Comparison of ENCODE assay signal across 11 cellular contexts in genomic region chr11:72762641-72763304, GRCh38. TPM values are rescaled to one million over a fixed set of nuclear protein-coding genes. Genes with fewer than 3 reads are reported as not detected.
DNase-seq lines count a peak whose midpoint lies in the region; ATAC-seq and TF ChIP-seq lines count a peak whose summit lies in the region.
"Had no signal": no experiment of that assay in that cellular context is flagged by ENCODE, and none has a peak within 500 bp of the region (broad histone marks: within the 10 kb centered on the region; RNA-seq: fewer than 3 reads in every experiment).

No MANE protein-coding gene starts in this region.

- H4K20me1 ChIP-seq in OCI-LY3 (ENCODE audit: insufficient read depth, low read length), result no peaks in the 10 kb centered on the region

- H3K36me3 ChIP-seq in OCI-LY3 (replicated peaks; ENCODE audit: low read depth, low read length), result no peaks in the 10 kb centered on the region
- H3K36me3 ChIP-seq: transverse colon had no signal

- H3K4me1 ChIP-seq in OCI-LY3 (ENCODE audit: low read length), result peaks cover 21% of the 10 kb centered on the region

- no peak overlapping the region for H2AFZ ChIP-seq in OCI-LY3 (ENCODE audit: low read depth, low read length)

- H3K27me3 ChIP-seq in OCI-LY3 (ENCODE audit: low read depth, low read length), result no peaks in the 10 kb centered on the region
- H3K27me3 ChIP-seq: transverse colon had no signal

- H3K9me3 ChIP-seq in OCI-LY3 (ENCODE audit: insufficient read depth, low read length), result no peaks in the 10 kb centered on the region
- H3K9me3 ChIP-seq: transverse colon had no signal

- peak overlapping the region; percentile 64 for H3K4me2 ChIP-seq in OCI-LY3 (ENCODE audit: low read length)

- peak; percentile 68 for DNase-seq in activated CD4-positive, alpha-beta T cell treated with anti-CD3 and anti-CD28 coated beads, Interleukin-2, amount 10 ng/mL, durations not matched to agents 24 days and 14 days
- DNase-seq in activated CD4-positive, alpha-beta T cell treated with anti-CD3 and anti-CD28 coated beads, Interleukin-2, amount 50 U/mL, for 1 hour, result no peak
- DNase-seq in GM20000 (ENCODE audit: low spot score), result peak; percentile 72
- no peak for DNase-seq in natural killer cell
- DNase-seq in DMS153 treated with DMSO at 0.1 percent for 48 hours (lab: John Stamatoyannopoulos, UW; ENCODE audit: unreplicated experiment), result no peak
- DNase-seq: amygdala, NCI-H1092 treated with DMSO at 0.1 percent for 48 hours, transverse colon had no signal

- H3K4me3 Mint-ChIP-seq in activated CD4-positive, alpha-beta T cell treated with anti-CD3 and anti-CD28 coated beads, Interleukin-2, amount 10 ng/mL, durations not matched to agents 24 days and 14 days, result no peak overlapping the region
- H3K4me3 Mint-ChIP-seq in natural killer cell, result no peak overlapping the region

- peaks cover 22% of the 10 kb centered on the region for H3K4me1 Mint-ChIP-seq in activated CD4-positive, alpha-beta T cell treated with anti-CD3 and anti-CD28 coated beads, Interleukin-2, amount 10 ng/mL, durations not matched to agents 24 days and 14 days
- H3K4me1 Mint-ChIP-seq in natural killer cell, result peaks cover 6 to 18% of the 10 kb centered on the region in 2 donors

- no peaks in the 10 kb centered on the region for H3K27me3 Mint-ChIP-seq in activated CD4-positive, alpha-beta T cell treated with anti-CD3 and anti-CD28 coated beads, Interleukin-2, amount 10 ng/mL, durations not matched to agents 24 days and 14 days
- no peaks in the 10 kb centered on the region for H3K27me3 Mint-ChIP-seq in natural killer cell (ENCODE audit: low read depth in 2 of 2)

- H3K4me3 ChIP-seq in OCI-LY3 (ENCODE audit: low read length), result peak overlapping the region; percentile 22; the same call in 1 of the 2 replicates
- H3K4me3 ChIP-seq: transverse colon had no signal

- ATAC-seq in natural killer cell (peak; percentile 42 to 87 (median 75)), HG02571 (IDR thresholded peaks at IDR 0.05; ENCODE audit: unreplicated experiment) (no peak), GM19023 (IDR thresholded peaks at IDR 0.05; ENCODE audit: unreplicated experiment) (no peak)

- no peaks in the 10 kb centered on the region for H3K36me3 Mint-ChIP-seq in activated CD4-positive, alpha-beta T cell treated with anti-CD3 and anti-CD28 coated beads, Interleukin-2, amount 10 ng/mL, durations not matched to agents 24 days and 14 days (ENCODE audit: low read depth)
- no peaks in the 10 kb centered on the region for H3K36me3 Mint-ChIP-seq in natural killer cell

- intact Hi-C loops in activated CD4-positive, alpha-beta T cell treated with anti-CD3 and anti-CD28 coated beads, Interleukin-2, amount 10 ng/mL, durations not matched to agents 24 days and 14 days (cut with micrococcal nuclease), result loop anchor here (2.0 kb wide), 1 partner anchor 16 kb away; no protein-coding TSS in a partner anchor
- intact Hi-C loops in natural killer cell (cut with micrococcal nuclease), result no loop called here

- no peaks in the 10 kb centered on the region for H3K79me2 ChIP-seq in OCI-LY3 (ENCODE audit: low read length)

- peak overlapping the region; percentile 6; the same call in 1 of the 2 replicates for H3K27ac ChIP-seq in OCI-LY3 (ENCODE audit: low read length)
- H3K27ac ChIP-seq: transverse colon had no signal

- H3K9ac ChIP-seq in OCI-LY3 (ENCODE audit: low read length), result no peak overlapping the region; the same call in 1 of the 2 replicates

- H3K27ac Mint-ChIP-seq in activated CD4-positive, alpha-beta T cell treated with anti-CD3 and anti-CD28 coated beads, Interleukin-2, amount 10 ng/mL, durations not matched to agents 24 days and 14 days, result no peak overlapping the region
- H3K27ac Mint-ChIP-seq in natural killer cell, result peak overlapping the region; percentile 37 to 60

- no peaks in the 10 kb centered on the region for H3K9me3 Mint-ChIP-seq in activated CD4-positive, alpha-beta T cell treated with anti-CD3 and anti-CD28 coated beads, Interleukin-2, amount 10 ng/mL, durations not matched to agents 24 days and 14 days
- H3K9me3 Mint-ChIP-seq in natural killer cell, result no peaks in the 10 kb centered on the region

- TF ChIP-seq CTCF in GM20000 (IDR thresholded peaks at IDR 0.05; ENCODE audit: extremely low read depth, missing control alignments), result no peak
- no peak for TF ChIP-seq CTCF in OCI-LY3 (IDR thresholded peaks at IDR 0.05; ENCODE audit: low read depth, low read length)
- TF ChIP-seq CTCF in natural killer cell (IDR thresholded peaks at IDR 0.05), result no peak

RNA-seq across cellular contexts. Expression of gene ARAP1, which starts 10.6 kb away (rescaled TPM):
- 76.9 and 81.5 TPM in 2 replicates for total RNA-seq in activated CD4-positive, alpha-beta T cell treated with anti-CD3 and anti-CD28 coated beads, Interleukin-2, amount 10 ng/mL, durations not matched to agents 24 days and 14 days
- 100 to 1,000 TPM; 293 to 327 (median 296) TPM for total RNA-seq in natural killer cell

RNA-seq across cellular contexts. Expression of gene STARD10, which starts 31.1 kb away (rescaled TPM):
- total RNA-seq in activated CD4-positive, alpha-beta T cell treated with anti-CD3 and anti-CD28 coated beads, Interleukin-2, amount 10 ng/mL, durations not matched to agents 24 days and 14 days, result 16.3 and 17.2 TPM in 2 replicates
- 10 to 100 TPM; 10.9 to 17.3 (median 11.7) TPM for total RNA-seq in natural killer cell

RNA-seq across cellular contexts. Expression of gene ATG16L2, which starts 51.4 kb away (rescaled TPM):
- 74.1 and 75.8 TPM in 2 replicates for total RNA-seq in activated CD4-positive, alpha-beta T cell treated with anti-CD3 and anti-CD28 coated beads, Interleukin-2, amount 10 ng/mL, durations not matched to agents 24 days and 14 days
- total RNA-seq in natural killer cell, result 100 to 1,000 TPM; 172 to 190 (median 179) TPM

Comparison
In these comparisons a context has a peak if more than half of its experiments do, and no peak if none do; other contexts are left out.
1. DNase-seq: peak in activated CD4-positive, alpha-beta T cell treated with anti-CD3 and anti-CD28 coated beads, Interleukin-2, amount 10 ng/mL, durations not matched to agents 24 days and 14 days (single experiment) and GM20000 (single experiment); none in activated CD4-positive, alpha-beta T cell treated with anti-CD3 and anti-CD28 coated beads, Interleukin-2, amount 50 U/mL, for 1 hour (single experiment), natural killer cell (single experiment) and DMS153 treated with DMSO at 0.1 percent for 48 hours (single experiment).
2. ATAC-seq: peak in natural killer cell (3 of 3); none in HG02571 (single experiment) and GM19023 (single experiment).